12 cellular contexts compared by ENCODE assay signal in genomic region chr15:96338772-96339661, GRCh38. TPM values are rescaled to one million over a fixed set of nuclear protein-coding genes. Genes with fewer than 3 reads are reported as not detected.
DNase-seq lines count a peak whose midpoint lies in the region; ATAC-seq, FAIRE-seq and TF ChIP-seq lines count a peak whose summit lies in the region.
"Had no signal": no experiment of that assay in that cellular context is flagged by ENCODE, and none has a peak within 500 bp of the region (broad histone marks: within the 10 kb centered on the region; RNA-seq: fewer than 3 reads in every experiment).

No MANE protein-coding gene starts in this region.

- no peak overlapping the region for H3K4ac ChIP-seq in H9 (ENCODE audit: low read depth, low read length)

- H3K56ac ChIP-seq in H9 (ENCODE audit: insufficient read length, low read depth, low read length), result no peak overlapping the region

- H4K20me1 ChIP-seq in H9 (ENCODE audit: control insufficient read depth, insufficient read depth, insufficient read length), result no peaks in the 10 kb centered on the region

- H3K27ac ChIP-seq in heart left ventricle (peak overlapping the region; percentile 90 to 96 (median 92)), upper lobe of right lung (peak overlapping the region; percentile 83), H9 (ENCODE audit: insufficient read length, low read depth, low read length) (no peak overlapping the region)
- no peak overlapping the region for H3K27ac ChIP-seq in effector memory CD4-positive, alpha-beta T cell (ENCODE audit: insufficient read depth, low read length, poor library complexity, severe bottlenecking)

- H3K27me3 ChIP-seq in heart left ventricle (peaks cover 0 to 85% (median 7%) of the 10 kb centered on the region in 9 donors), bronchial epithelial cell (ENCODE audit: control insufficient read depth, insufficient read depth, low read length) (no peaks in the 10 kb centered on the region), upper lobe of right lung (peaks cover 20% of the 10 kb centered on the region), H9 (ENCODE audit: insufficient read depth, low read length) (peaks cover 62% of the 10 kb centered on the region)
- H3K27me3 ChIP-seq in effector memory CD4-positive, alpha-beta T cell (replicated peaks; ENCODE audit: control insufficient read depth, insufficient read depth, low read length, poor library complexity, severe bottlenecking), result peaks cover 25% of the 10 kb centered on the region

- H3K4me3 ChIP-seq in heart left ventricle, result peak overlapping the region; percentile 67 to 91 (median 75)
- peak overlapping the region; percentile 54 for H3K4me3 ChIP-seq in bronchial epithelial cell (ENCODE audit: low read depth, low read length)
- H3K4me3 ChIP-seq in upper lobe of right lung, result peak overlapping the region; percentile 56
- H3K4me3 ChIP-seq in effector memory CD4-positive, alpha-beta T cell (ENCODE audit: insufficient read depth, low read depth, low read length, poor library complexity, severe bottlenecking), result no peak overlapping the region

- no peak overlapping the region for H2BK5ac ChIP-seq in H9 (ENCODE audit: insufficient read length, low read length)

- WGBS in heart left ventricle, 4 donors, result 22 to 34% (median 24%) methylated on average over 7 of the region's 7 CpGs
- no CpG with 5 or more reads among the region's 7 CpGs for WGBS in H9 (ENCODE audit: extremely low coverage, insufficient read length, low lambda C conversion rate)

- H3T11ph ChIP-seq in H9 (ENCODE audit: low read length), result no peak overlapping the region

- CTCF ChIA-PET in Calu3 (lab: Charles Lee), result interaction anchor here (0.7 to 9.8 kb wide), 5 partner anchors 10 to 1112 kb away, joined by 3 to 121 read pairs (median 4); partner anchors contain the start of gene NR2F2

- no peak overlapping the region for H3K14ac ChIP-seq in H9 (ENCODE audit: insufficient read depth, low read length)

- H4K91ac ChIP-seq in H9 (ENCODE audit: insufficient read length, low read depth, low read length), result no peak overlapping the region

- DNase-seq in heart left ventricle (no peak), left ventricle myocardium superior (no peak), bronchial epithelial cell (ENCODE audit: low read depth) (no peak), lung microvascular endothelial cell (ENCODE audit: low read depth in 2 of 2) (peak; percentile 56 to 80), upper lobe of right lung (no peak), Calu3 (no peak), H9 (no peak)
- no peak for DNase-seq in effector memory CD4-positive, alpha-beta T cell
- DNase-seq: CD8-positive, alpha-beta T cell; stimulated activated CD4-positive, alpha-beta T cell treated with anti-CD3 and anti-CD28 coated beads, Interleukin-1b, Interleukin-23, amount 100 ng/mL, for 48 hours had no signal

- no peak overlapping the region for H3K4me3 Mint-ChIP-seq in Calu3 (ENCODE audit: low read depth, unreplicated experiment)
- peak overlapping the region in 1 of 2 experiments; percentile 45; a peak in 2 of 5 replicates for H3K4me3 Mint-ChIP-seq in H9
- H3K4me3 Mint-ChIP-seq: CD8-positive, alpha-beta T cell; dendritic cell treated with granulocyte-macrophage colony-stimulating factor and Interleukin-4, amounts not matched to agents 40 ng/mL and 50 ng/mL, for 4 days had no signal

- H3K27me3 Mint-ChIP-seq in Calu3 (ENCODE audit: unreplicated experiment), result no peaks in the 10 kb centered on the region
- H3K27me3 Mint-ChIP-seq in H9 (ENCODE audit: low read depth), result peaks cover 68% of the 10 kb centered on the region

- H3K36me3 Mint-ChIP-seq in Calu3 (ENCODE audit: insufficient read depth, unreplicated experiment) (peaks cover 100% of the 10 kb centered on the region), H9 (ENCODE audit: insufficient read depth in 1 of 3, low read depth in 3 of 3) (no peaks in the 10 kb centered on the region)
- H3K36me3 Mint-ChIP-seq: CD8-positive, alpha-beta T cell had no signal

- H2BK12ac ChIP-seq in H9 (ENCODE audit: insufficient read length, low read depth, low read length), result no peak overlapping the region

- H3K23ac ChIP-seq in H9 (ENCODE audit: insufficient read length, low read depth, low read length), result no peak overlapping the region

- no peak overlapping the region for H2BK15ac ChIP-seq in H9 (ENCODE audit: low read depth, low read length)

- TF ChIP-seq POLR2A in heart left ventricle (IDR thresholded peaks at IDR 0.05), result no peak

- H3K4me2 ChIP-seq in H9 (ENCODE audit: insufficient read depth, insufficient read length, low read length), result no peak overlapping the region

- no peak for ATAC-seq in heart left ventricle
- ATAC-seq in left ventricle myocardium superior, result no peak
- no peak for ATAC-seq in upper lobe of right lung
- ATAC-seq: CD8-positive, alpha-beta T cell had no signal

- intact Hi-C loops in heart left ventricle (cut with DNase I) (no loop called here), left ventricle myocardium superior (cut with micrococcal nuclease) (no loop called here), upper lobe of right lung (cut with DNase I) (no loop called here), Calu3 (cut with micrococcal nuclease; ENCODE audit: unreplicated experiment) (no loop called here)

- H4K8ac ChIP-seq in H9 (replicated peaks; ENCODE audit: insufficient read length, low read depth, low read length), result no peak overlapping the region

- peaks cover 13% of the 10 kb centered on the region for H3K23me2 ChIP-seq in H9 (ENCODE audit: insufficient read length, low read depth, low read length, poor library complexity, severe bottlenecking)

- H3K4me1 Mint-ChIP-seq in Calu3 (ENCODE audit: low read depth, unreplicated experiment) (peaks cover 21% of the 10 kb centered on the region), H9 (peaks cover 66 to 87% of the 10 kb centered on the region in 2 experiments)

- H3K79me1 ChIP-seq in H9 (ENCODE audit: insufficient read depth, low read depth, low read length, poor library complexity, severe bottlenecking), result no peaks in the 10 kb centered on the region

- no peak overlapping the region for H2BK120ac ChIP-seq in H9 (ENCODE audit: low read depth, low read length, poor library complexity, severe bottlenecking)

- TF ChIP-seq CTCF in heart left ventricle (IDR thresholded peaks at IDR 0.05), result no peak
- TF ChIP-seq CTCF in bronchial epithelial cell (IDR thresholded peaks at IDR 0.05; ENCODE audit: insufficient read depth, low read length, severe bottlenecking), result no peak
- no peak for TF ChIP-seq CTCF in upper lobe of right lung (IDR thresholded peaks at IDR 0.05)
- TF ChIP-seq CTCF in Calu3 (IDR thresholded peaks at IDR 0.05; ENCODE audit: unreplicated experiment), result no peak
- no peak for TF ChIP-seq CTCF in H9 (conservative IDR thresholded peaks at IDR 0.05)

- H2AFZ ChIP-seq in H9 (ENCODE audit: low read length), result no peak overlapping the region

- no peak overlapping the region for H3K18ac ChIP-seq in H9 (ENCODE audit: insufficient read length, low read depth, low read length)

- H3K4me1 ChIP-seq in heart left ventricle (peaks cover 0 to 23% (median 5%) of the 10 kb centered on the region in 12 donors), upper lobe of right lung (no peaks in the 10 kb centered on the region), H9 (ENCODE audit: insufficient read depth, low read length) (peaks cover 11% of the 10 kb centered on the region; the same call in 1 of the 2 replicates)
- no peaks in the 10 kb centered on the region for H3K4me1 ChIP-seq in effector memory CD4-positive, alpha-beta T cell (ENCODE audit: control insufficient read depth, insufficient read depth, low read length, poor library complexity, severe bottlenecking)

- BruUV-seq in Calu3 (replicated peaks; lab: Mats Ljungman, UMichigan), result no TSS peak

- FAIRE-seq in bronchial epithelial cell (lab: Jason Lieb, UNC), result no peak
- FAIRE-seq: TTC549 had no signal

- H2AK5ac ChIP-seq in H9 (ENCODE audit: insufficient read length, low read length), result no peak overlapping the region

- no peaks in the 10 kb centered on the region for H3K9me3 ChIP-seq in heart left ventricle
- H3K9me3 ChIP-seq in upper lobe of right lung, result no peaks in the 10 kb centered on the region
- H3K9me3 ChIP-seq in H9 (ENCODE audit: control insufficient read depth, low read depth, low read length), result no peaks in the 10 kb centered on the region
- H3K9me3 ChIP-seq in effector memory CD4-positive, alpha-beta T cell (ENCODE audit: control insufficient read depth, low read length), result no peaks in the 10 kb centered on the region

- no peak overlapping the region for H3K27ac Mint-ChIP-seq in Calu3 (ENCODE audit: unreplicated experiment)
- no peak overlapping the region for H3K27ac Mint-ChIP-seq in H9
- H3K27ac Mint-ChIP-seq: CD8-positive, alpha-beta T cell; dendritic cell treated with granulocyte-macrophage colony-stimulating factor and Interleukin-4, amounts not matched to agents 40 ng/mL and 50 ng/mL, for 4 days had no signal

- H4K5ac ChIP-seq in H9 (ENCODE audit: insufficient read length, low read depth, low read length), result no peak overlapping the region

- H3K9ac ChIP-seq in H9 (ENCODE audit: extremely low read depth, insufficient read length, low read length), result no peak overlapping the region

- H3K9me3 Mint-ChIP-seq in Calu3 (ENCODE audit: low read depth, unreplicated experiment), result no peaks in the 10 kb centered on the region
- peaks cover 0 to 4% of the 10 kb centered on the region in 2 experiments; a peak in 2 of 5 replicates for H3K9me3 Mint-ChIP-seq in H9
- H3K9me3 Mint-ChIP-seq: dendritic cell treated with granulocyte-macrophage colony-stimulating factor and Interleukin-4, amounts not matched to agents 40 ng/mL and 50 ng/mL, for 4 days had no signal

- H3K79me2 ChIP-seq in H9 (ENCODE audit: insufficient read depth, low read length), result no peaks in the 10 kb centered on the region

- H3K36me3 ChIP-seq in heart left ventricle, result peaks cover 0 to 35% (median 9%) of the 10 kb centered on the region in 9 donors
- peaks cover 10% of the 10 kb centered on the region for H3K36me3 ChIP-seq in bronchial epithelial cell (ENCODE audit: control insufficient read depth, insufficient read depth, low read length)
- peaks cover 18% of the 10 kb centered on the region for H3K36me3 ChIP-seq in upper lobe of right lung
- no peaks in the 10 kb centered on the region for H3K36me3 ChIP-seq in effector memory CD4-positive, alpha-beta T cell (ENCODE audit: control insufficient read depth, insufficient read depth, low read length)

- no peak overlapping the region for H2BK20ac ChIP-seq in H9 (ENCODE audit: low read depth, low read length, poor library complexity, severe bottlenecking)

RNA-seq across cellular contexts. Expression of gene NR2F2, which starts 8.5 kb away (rescaled TPM):
- total RNA-seq in heart left ventricle, result 10 to 100 TPM; 11.9 to 22.4 (median 16.5) TPM
- 10 to 100 TPM; 11.8 to 16.1 TPM for polyA plus RNA-seq in heart left ventricle
- total RNA-seq in left ventricle myocardium superior, result 18.0 TPM
- 1.4 and 1.6 TPM in 2 replicates for total RNA-seq in bronchial epithelial cell
- 17.4 and 25.0 TPM in 2 replicates for total RNA-seq in lung microvascular endothelial cell
- 88.1 TPM for total RNA-seq in upper lobe of right lung
- 158 and 167 TPM in 2 replicates for total RNA-seq in Calu3 (2022)
- 0.24 TPM in 1 of 2 replicates, not detected in the other for total RNA-seq in H9 (2021)
- total RNA-seq: CD8-positive, alpha-beta T cell had no signal

Comparison
In these comparisons a context has a peak if more than half of its experiments do, and no peak if none do; other contexts are left out.
1. DNase-seq: peak in lung microvascular endothelial cell (2 of 2); none in heart left ventricle (0 of 5), left ventricle myocardium superior (single experiment), bronchial epithelial cell (single experiment), upper lobe of right lung (single experiment), Calu3 (single experiment), H9 (single experiment) and effector memory CD4-positive, alpha-beta T cell (0 of 3).
2. H3K27ac ChIP-seq: peak in heart left ventricle (12 of 12) and upper lobe of right lung (single experiment); none in H9 (single experiment) and effector memory CD4-positive, alpha-beta T cell (single experiment).